ENCODE assay signal across 7 cellular contexts in the genomic region with DNA sequence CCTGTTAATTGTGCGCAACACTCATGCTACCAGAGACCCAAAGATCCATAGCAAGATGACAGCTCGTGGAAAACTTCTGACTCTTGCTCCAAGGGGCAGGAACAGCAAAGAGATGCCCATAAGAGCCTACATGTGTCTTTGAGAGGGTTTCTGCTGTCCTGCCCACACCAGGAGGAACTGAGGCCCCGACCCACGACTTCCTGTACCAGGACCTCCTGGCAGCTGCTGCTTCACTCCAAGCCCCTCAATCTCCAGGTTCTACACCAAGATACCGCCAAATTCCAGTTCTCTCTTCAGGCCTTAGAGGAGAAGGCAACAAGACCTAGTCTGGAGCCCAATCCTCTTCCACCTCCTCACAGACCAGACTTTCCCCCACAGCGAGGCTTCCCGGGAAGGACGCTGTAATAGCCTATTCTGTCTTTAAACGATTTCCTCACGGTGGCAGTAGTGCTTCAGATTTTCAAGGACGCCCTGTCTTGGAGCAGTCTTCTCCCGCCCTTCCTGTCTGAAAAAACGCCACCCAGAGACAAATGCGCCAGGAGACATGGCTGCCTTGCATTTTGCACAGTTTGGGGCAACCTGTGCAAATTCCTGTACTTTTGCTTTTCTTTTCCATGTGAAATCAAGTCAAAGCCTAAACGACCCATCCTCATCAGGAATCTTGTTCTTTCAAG.
DNase-seq lines count a peak whose midpoint lies in the region; ATAC-seq and TF ChIP-seq lines count a peak whose summit lies in the region.

No MANE protein-coding gene starts in this region.

- peak overlapping the region; percentile 67 for H3K27ac ChIP-seq in VCaP

- TF ChIP-seq CTCF in VCaP (conservative IDR thresholded peaks at IDR 0.05): peak; percentile 49

- peak; percentile 46 for ATAC-seq in GM18861 (IDR thresholded peaks at IDR 0.05; ENCODE audit: unreplicated experiment)
- peak; percentile 58 for ATAC-seq in HG03520 (IDR thresholded peaks at IDR 0.05; ENCODE audit: unreplicated experiment)
- no peak for ATAC-seq in GM21528 (IDR thresholded peaks at IDR 0.05; ENCODE audit: low FRiP score, unreplicated experiment)

- DNase-seq in iPS-NIHi11 (ENCODE audit: low spot score) (peak; percentile 9), NCI-H446 (lab: John Stamatoyannopoulos, UW) (no peak), NCI-H146 treated with DMSO at 0.1 percent for 48 hours (lab: John Stamatoyannopoulos, UW; ENCODE audit: unreplicated experiment) (no peak)
